9 cellular contexts compared by ENCODE assay signal in the genomic region with DNA sequence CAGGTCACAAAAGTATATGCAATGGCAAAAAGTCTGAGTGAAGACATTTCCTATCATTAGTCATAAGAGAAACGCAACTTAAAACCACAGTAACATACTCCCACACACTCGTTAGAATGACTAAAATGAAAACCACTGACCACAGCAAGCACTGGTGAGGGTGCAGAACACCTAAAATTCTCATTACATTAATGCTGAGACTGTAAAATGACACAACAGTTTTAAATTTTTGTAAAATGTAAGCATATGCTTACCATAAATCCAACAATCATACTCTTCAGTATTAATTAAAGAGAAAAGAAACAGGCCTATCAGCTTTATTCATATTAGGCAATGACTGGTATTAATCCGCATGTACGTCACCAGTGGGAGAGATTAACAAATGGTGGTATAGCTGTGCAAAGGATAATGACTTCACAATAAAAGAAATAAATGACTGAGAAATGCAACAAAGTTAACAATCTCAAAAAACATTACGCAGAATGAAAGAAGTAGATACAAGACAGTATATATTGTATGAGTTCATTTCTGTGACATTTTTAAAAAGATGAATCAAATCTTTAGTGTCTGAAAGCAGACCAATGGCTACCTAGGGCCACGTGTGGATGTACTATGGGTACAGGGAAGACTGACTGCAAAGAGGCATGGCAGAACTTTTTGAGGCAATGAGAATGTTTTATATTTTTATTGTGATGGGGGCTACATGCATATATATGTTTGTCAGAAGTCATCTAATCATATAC.
DNase-seq lines count a peak whose midpoint lies in the region; ATAC-seq and TF ChIP-seq lines count a peak whose summit lies in the region.
"Had no signal": no experiment of that assay in that cellular context is flagged by ENCODE, and none has a peak within 500 bp of the region (broad histone marks: within the 10 kb centered on the region; RNA-seq: fewer than 3 reads in every experiment).

No MANE protein-coding gene starts in this region.

- peak; percentile 94 for DNase-seq in GM23248
- peak; percentile 22 for DNase-seq in amniotic stem cell (lab: John Stamatoyannopoulos, UW)
- DNase-seq in stimulated activated CD4-positive, alpha-beta T cell treated with anti-CD3 and anti-CD28 coated beads, Interleukin-2, amount 100 ng/mL, for 24 hours, result peak; percentile 15 to 38
- DNase-seq in NCI-H1092 (lab: John Stamatoyannopoulos, UW), result no peak
- DNase-seq in posterior vena cava (ENCODE audit: low spot score), result no peak
- no peak for DNase-seq in ascending aorta (ENCODE audit: low spot score in 2 of 2)

- no peaks in the 10 kb centered on the region for H4K20me1 ChIP-seq in GM23248 (ENCODE audit: insufficient read depth)

- H2AFZ ChIP-seq in GM23248, result no peak overlapping the region

- H3K4me3 ChIP-seq in GM23248 (no peak overlapping the region), ascending aorta (no peak overlapping the region)

- no peak for TF ChIP-seq CTCF in ascending aorta (IDR thresholded peaks at IDR 0.05)

- intact Hi-C loops in posterior vena cava (cut with DNase I), result no loop called here
- intact Hi-C loops in ascending aorta (cut with DNase I), result no loop called here

- no peaks in the 10 kb centered on the region for H3K9me3 ChIP-seq in GM23248 (ENCODE audit: low read depth)
- H3K9me3 ChIP-seq in KOPT-K1 (ENCODE audit: insufficient read depth, low read length, poor library complexity, severe bottlenecking), result peaks cover 2% of the 10 kb centered on the region
- H3K9me3 ChIP-seq in ascending aorta, result peaks cover 0 to 3% of the 10 kb centered on the region in 2 donors

- no peaks in the 10 kb centered on the region for H3K9me2 ChIP-seq in GM23248 (ENCODE audit: insufficient read depth)

- in situ Hi-C loops in GM23248 (cut with MboI), result no loop called here

- H3K9ac ChIP-seq in GM23248, result no peak overlapping the region; the same call in 1 of the 2 replicates

- no peaks in the 10 kb centered on the region for H3K79me2 ChIP-seq in GM23248 (ENCODE audit: insufficient read depth)

- H3K4me2 ChIP-seq in GM23248 (ENCODE audit: unreplicated experiment), result peak overlapping the region; percentile 66

- ATAC-seq in GM18502 (IDR thresholded peaks at IDR 0.05; ENCODE audit: poor library complexity, unreplicated experiment), result peak; percentile 97

- H3K27ac ChIP-seq in GM23248, result peak overlapping the region; percentile 90
- peak overlapping the region; percentile 10 for H3K27ac ChIP-seq in KOPT-K1 (ENCODE audit: low read depth, low read length, poor library complexity, severe bottlenecking)
- no peak overlapping the region for H3K27ac ChIP-seq in ascending aorta
- H3K27ac ChIP-seq: VCaP had no signal

- H3K36me3 ChIP-seq in GM23248 (ENCODE audit: low read depth) (0 out of 2 replicates have a peak, but pooled peaks cover 6% of the 10 kb centered on the region), KOPT-K1 (ENCODE audit: insufficient read depth, low read length) (no peaks in the 10 kb centered on the region), ascending aorta (peaks cover 5 to 9% of the 10 kb centered on the region in 2 donors)

- H3K27me3 ChIP-seq in GM23248 (replicated peaks; ENCODE audit: insufficient read depth) (no peaks in the 10 kb centered on the region), ascending aorta (no peaks in the 10 kb centered on the region)

- H3K4me1 ChIP-seq in GM23248 (ENCODE audit: insufficient read depth), result peaks cover 43% of the 10 kb centered on the region
- H3K4me1 ChIP-seq in ascending aorta, result no peaks in the 10 kb centered on the region

- WGBS in GM23248 (ENCODE audit: low coverage in 1 of 2, low lambda C conversion rate in 2 of 2, missing lambda C conversion rate in 2 of 2), 2 experiments, result 43 to 50% methylated on average over 6 of the region's 6 CpGs

- H3F3A ChIP-seq in GM23248 (ENCODE audit: insufficient read depth), result peaks cover 58% of the 10 kb centered on the region

Comparison
In these comparisons a context has a peak if more than half of its experiments do, and no peak if none do; other contexts are left out.
1. DNase-seq: peak in GM23248 (single experiment), amniotic stem cell (single experiment) and stimulated activated CD4-positive, alpha-beta T cell treated with anti-CD3 and anti-CD28 coated beads, Interleukin-2, amount 100 ng/mL, for 24 hours (2 of 2); none in NCI-H1092 (single experiment), posterior vena cava (single experiment) and ascending aorta (0 of 2).
2. H3K27ac ChIP-seq: peak in GM23248 (single experiment) and KOPT-K1 (single experiment); none in ascending aorta (0 of 2).